8 cellular contexts compared by ENCODE assay signal in genomic region chr4:82797591-82798081, GRCh38. TPM values are rescaled to one million over a fixed set of nuclear protein-coding genes. Genes with fewer than 3 reads are reported as not detected.
DNase-seq lines count a peak whose midpoint lies in the region; ATAC-seq and TF ChIP-seq lines count a peak whose summit lies in the region.

No MANE protein-coding gene starts in this region.

- H3K27me3 ChIP-seq in SU-DHL-6 (ENCODE audit: low read length) (no peaks in the 10 kb centered on the region), esophagus muscularis mucosa (no peaks in the 10 kb centered on the region)

- H3K36me3 ChIP-seq in SU-DHL-6 (ENCODE audit: low read length), result no peaks in the 10 kb centered on the region
- no peaks in the 10 kb centered on the region for H3K36me3 ChIP-seq in esophagus muscularis mucosa

- no peaks in the 10 kb centered on the region for H3K9me3 Mint-ChIP-seq in T-helper 1 cell treated with Interleukin-12 subunit alpha and Interleukin-12 subunit beta and Interleukin-4 antibody, amounts not matched to agents 30 μg/mL and 1 μg/mL, for 36 hours
- no peaks in the 10 kb centered on the region for H3K9me3 Mint-ChIP-seq in naive thymus-derived CD8-positive, alpha-beta T cell

- no peak overlapping the region for H3K9ac ChIP-seq in SU-DHL-6 (ENCODE audit: low read length)

- no peaks in the 10 kb centered on the region for H3K79me2 ChIP-seq in SU-DHL-6 (ENCODE audit: insufficient read depth, low read length)

- H4K20me1 ChIP-seq in SU-DHL-6 (ENCODE audit: low read depth, low read length), result no peaks in the 10 kb centered on the region

- H3K27ac ChIP-seq in SU-DHL-6 (ENCODE audit: low read depth, low read length), result no peak overlapping the region
- H3K27ac ChIP-seq in esophagus muscularis mucosa (replicated peaks in 1 of 4), result peak overlapping the region; percentile 71 to 83 (median 78)

- no peaks in the 10 kb centered on the region for H3K36me3 Mint-ChIP-seq in T-helper 1 cell treated with Interleukin-12 subunit alpha and Interleukin-12 subunit beta and Interleukin-4 antibody, amounts not matched to agents 30 μg/mL and 1 μg/mL, for 36 hours (ENCODE audit: low read depth)
- H3K36me3 Mint-ChIP-seq in naive thymus-derived CD8-positive, alpha-beta T cell, result no peaks in the 10 kb centered on the region

- H3K4me1 Mint-ChIP-seq in T-helper 1 cell treated with Interleukin-12 subunit alpha and Interleukin-12 subunit beta and Interleukin-4 antibody, amounts not matched to agents 30 μg/mL and 1 μg/mL, for 36 hours (ENCODE audit: low read depth), result peaks cover 13% of the 10 kb centered on the region
- H3K4me1 Mint-ChIP-seq in naive thymus-derived CD8-positive, alpha-beta T cell, result peaks cover 7 to 24% (median 20%) of the 10 kb centered on the region in 4 donors

- TF ChIP-seq CTCF in SU-DHL-6 (IDR thresholded peaks at IDR 0.05; ENCODE audit: insufficient read depth, low read length, poor library complexity, severe bottlenecking), result no peak
- TF ChIP-seq CTCF in esophagus muscularis mucosa (IDR thresholded peaks at IDR 0.05), result no peak

- H3K9me3 ChIP-seq in SU-DHL-6 (ENCODE audit: insufficient read depth, low read length), result no peaks in the 10 kb centered on the region
- no peaks in the 10 kb centered on the region for H3K9me3 ChIP-seq in esophagus muscularis mucosa

- no peak for TF ChIP-seq POLR2A in esophagus muscularis mucosa (IDR thresholded peaks at IDR 0.05; ENCODE audit: low read depth)

- no peaks in the 10 kb centered on the region for H3K9me2 ChIP-seq in SU-DHL-6 (replicated peaks; ENCODE audit: insufficient read depth, low read length)

- H3K27me3 Mint-ChIP-seq in T-helper 1 cell treated with Interleukin-12 subunit alpha and Interleukin-12 subunit beta and Interleukin-4 antibody, amounts not matched to agents 30 μg/mL and 1 μg/mL, for 36 hours (ENCODE audit: low read depth), result peaks cover 44% of the 10 kb centered on the region
- peaks cover 7 to 25% (median 17%) of the 10 kb centered on the region in 5 donors for H3K27me3 Mint-ChIP-seq in naive thymus-derived CD8-positive, alpha-beta T cell

- peak overlapping the region; percentile 79 for H3K4me3 Mint-ChIP-seq in T-helper 1 cell treated with Interleukin-12 subunit alpha and Interleukin-12 subunit beta and Interleukin-4 antibody, amounts not matched to agents 30 μg/mL and 1 μg/mL, for 36 hours
- peak overlapping the region; percentile 70 to 89 (median 84) for H3K4me3 Mint-ChIP-seq in naive thymus-derived CD8-positive, alpha-beta T cell

- no peak overlapping the region for H3K27ac Mint-ChIP-seq in T-helper 1 cell treated with Interleukin-12 subunit alpha and Interleukin-12 subunit beta and Interleukin-4 antibody, amounts not matched to agents 30 μg/mL and 1 μg/mL, for 36 hours
- H3K27ac Mint-ChIP-seq in naive thymus-derived CD8-positive, alpha-beta T cell, result peak overlapping the region in 1 of 10 donors; percentile 71

- H3K4me2 ChIP-seq in SU-DHL-6 (ENCODE audit: low read depth, low read length, poor library complexity, severe bottlenecking), result peak overlapping the region; percentile 57

- H3F3A ChIP-seq in SU-DHL-6 (ENCODE audit: insufficient read depth), result no peaks in the 10 kb centered on the region

- 3% methylated on average over 26 of the region's 37 CpGs for whole genome bisulfite sequencing in esophagus muscularis mucosa

- POLR2A ChIA-PET in naive thymus-derived CD8-positive, alpha-beta T cell (lab: Charles Lee), result no interaction called here

- no peak for TF ChIP-seq EP300 in esophagus muscularis mucosa (IDR thresholded peaks at IDR 0.05)

- intact Hi-C loops in esophagus muscularis mucosa (cut with DNase I), result loop anchor here (5.0 to 10.0 kb wide), 2 partner anchors 217 to 335 kb away; partner anchors contain the start of gene LIN54

- H3K4me3 ChIP-seq in SU-DHL-6 (ENCODE audit: insufficient read depth, low read length, poor library complexity, severe bottlenecking) (no peak overlapping the region), esophagus muscularis mucosa (peak overlapping the region; percentile 66 to 94 (median 80))

- H3K4me1 ChIP-seq in esophagus muscularis mucosa, result peaks cover 16 to 44% (median 39%) of the 10 kb centered on the region in 4 donors

- no peak for ATAC-seq in naive thymus-derived CD8-positive, alpha-beta T cell
- ATAC-seq in HG02970 (IDR thresholded peaks at IDR 0.05; ENCODE audit: low FRiP score, unreplicated experiment) (no peak), GM18909 (IDR thresholded peaks at IDR 0.05; ENCODE audit: poor library complexity, unreplicated experiment) (no peak)

- no peak overlapping the region for H2AFZ ChIP-seq in SU-DHL-6 (ENCODE audit: low read depth, low read length, severe bottlenecking)

- DNase-seq in T-helper 1 cell, result no peak
- DNase-seq in esophagus muscularis mucosa (ENCODE audit: extremely low spot score), result no peak
- peak in 4 of 10 donors; percentile 13 to 23 (median 20) for DNase-seq in naive thymus-derived CD8-positive, alpha-beta T cell
- DNase-seq in A172 (ENCODE audit: low spot score), result no peak

RNA-seq across cellular contexts. Expression of gene SCD5, which starts 1.0 kb away (rescaled TPM):
- 10 to 100 TPM; 17.6 to 28.4 (median 22.9) TPM for total RNA-seq in esophagus muscularis mucosa
- total RNA-seq in naive thymus-derived CD8-positive, alpha-beta T cell, result 1 to 10 TPM; 1.0 to 1.1 TPM
- 1 to 10 TPM in 2 of 3 donors, under 1 TPM in 1; 0.07 to 4.4 (median 1.0) TPM for polyA plus RNA-seq in naive thymus-derived CD8-positive, alpha-beta T cell
- total RNA-seq in A172 (2014; rRNA removed; shearing (Covaris generic)), result 11.9 and 16.6 TPM in 2 replicates
